In the genomic region with DNA sequence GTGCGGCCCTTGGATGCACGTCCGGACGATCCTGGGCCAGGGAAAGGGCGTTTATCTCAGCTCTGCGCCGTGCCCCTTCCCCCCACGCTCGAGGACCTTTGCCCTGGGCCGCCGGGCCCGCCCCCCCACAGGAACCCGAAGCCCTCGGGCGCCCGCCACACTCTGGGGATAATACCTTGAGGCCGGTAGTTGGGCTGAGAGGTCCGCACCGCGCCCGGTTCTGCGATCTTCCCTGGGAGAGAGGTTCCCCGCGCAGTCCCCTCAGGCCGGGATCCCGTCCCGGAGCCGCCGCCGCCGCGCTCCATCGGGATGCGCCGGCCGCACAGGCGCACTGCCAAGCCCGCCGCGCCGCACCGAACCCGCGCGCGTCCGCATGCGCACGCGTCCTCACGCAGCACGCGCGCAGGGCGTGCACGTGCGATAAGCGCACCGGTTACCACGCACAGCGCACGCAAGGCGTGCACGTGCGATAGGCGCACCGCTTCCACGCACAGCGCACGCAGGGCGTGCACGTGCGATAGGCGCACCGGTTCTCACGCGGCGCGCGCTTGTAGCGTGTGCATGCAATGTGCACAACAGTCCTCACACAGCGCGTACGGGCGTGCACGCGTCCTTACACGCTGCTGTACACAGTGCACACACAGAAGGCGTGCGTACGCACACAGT, we compare ENCODE assay signal across 8 cellular contexts. TPM values are rescaled to one million over a fixed set of nuclear protein-coding genes. Genes with fewer than 3 reads are reported as not detected.
DNase-seq lines count a peak whose midpoint lies in the region; ATAC-seq and TF ChIP-seq lines count a peak whose summit lies in the region.

A gene (minus strand): TSS at position 333 of the 666 bp plus-strand sequence. CDS start 28 bp downstream, at position 305.

- H3K36me3 ChIP-seq in HUES48 (ENCODE audit: control insufficient read depth, insufficient read depth, low read length) (no peaks in the 10 kb centered on the region), adipocyte (ENCODE audit: control insufficient read depth, insufficient read depth, low read length, severe bottlenecking) (no peaks in the 10 kb centered on the region), iPS-20b (ENCODE audit: insufficient read depth, low read depth, low read length) (no peaks in the 10 kb centered on the region), spleen (no peaks in the 10 kb centered on the region), MM.1S (replicated peaks; ENCODE audit: insufficient read depth, low read length) (no peaks in the 10 kb centered on the region)

- H3K4me1 ChIP-seq in HUES48 (ENCODE audit: control insufficient read depth, insufficient read depth, low read length) (no peaks in the 10 kb centered on the region; the same call in 1 of the 2 replicates), adipocyte (ENCODE audit: control insufficient read depth, insufficient read depth, low read length) (no peaks in the 10 kb centered on the region), iPS-20b (ENCODE audit: insufficient read depth, low read length) (peaks cover 3% of the 10 kb centered on the region; the same call in 1 of the 2 replicates), spleen (peaks cover 0 to 15% (median 6%) of the 10 kb centered on the region in 6 donors), MM.1S (ENCODE audit: low read length) (peaks cover 5% of the 10 kb centered on the region; the same call in 1 of the 2 replicates)

- no peaks in the 10 kb centered on the region for H3K79me2 ChIP-seq in MM.1S (ENCODE audit: low read length)

- no peak within 1 kb of the TSS for H3K27ac ChIP-seq in HUES48 (ENCODE audit: low read depth, low read length)
- no peak within 1 kb of the TSS for H3K27ac ChIP-seq in iPS-20b (ENCODE audit: low read length)
- H3K27ac ChIP-seq in spleen, result no peak within 1 kb of the TSS
- H3K27ac ChIP-seq in MM.1S (ENCODE audit: low read length), result no peak within 1 kb of the TSS

- DNase-seq in adipocyte (ENCODE audit: low read depth), result no peak
- DNase-seq in spleen, result no peak
- no peak for DNase-seq in NCI-H2171 (lab: John Stamatoyannopoulos, UW)
- no peak for DNase-seq in MM.1S

- TF ChIP-seq POLR2A in spleen (IDR thresholded peaks at IDR 0.05), result no peak

- H3K27me3 ChIP-seq in HUES48 (ENCODE audit: control insufficient read depth, insufficient read depth, low read length) (peaks cover 30% of the 10 kb centered on the region), adipocyte (replicated peaks; ENCODE audit: control insufficient read depth, insufficient read depth, low read length) (peaks cover 24% of the 10 kb centered on the region), iPS-20b (ENCODE audit: insufficient read depth, low read length) (peaks cover 34% of the 10 kb centered on the region), spleen (replicated peaks in 1 of 7) (peaks cover 0 to 26% (median 20%) of the 10 kb centered on the region in 7 donors), MM.1S (replicated peaks; ENCODE audit: insufficient read depth, low read length) (no peaks in the 10 kb centered on the region)

- no peak within 1 kb of the TSS for H3K4me2 ChIP-seq in MM.1S (ENCODE audit: low read depth, low read length)

- no peak within 1 kb of the TSS for H3K9ac ChIP-seq in HUES48 (ENCODE audit: low read depth, low read length)
- H3K9ac ChIP-seq in adipocyte (ENCODE audit: low read length), result no peak within 1 kb of the TSS
- no peak within 1 kb of the TSS for H3K9ac ChIP-seq in iPS-20b (ENCODE audit: low read depth, low read length)
- H3K9ac ChIP-seq in MM.1S (ENCODE audit: low read length), result no peak within 1 kb of the TSS

- ATAC-seq in HG02981 (IDR thresholded peaks at IDR 0.05; ENCODE audit: unreplicated experiment) (no peak), HG02798 (IDR thresholded peaks at IDR 0.05; ENCODE audit: poor library complexity, unreplicated experiment) (no peak)

- H3K9me2 ChIP-seq in MM.1S (replicated peaks; ENCODE audit: insufficient read depth, low read length), result no peaks in the 10 kb centered on the region

- H3K9me3 ChIP-seq in HUES48 (ENCODE audit: control insufficient read depth, insufficient read depth, low read length) (no peaks in the 10 kb centered on the region), adipocyte (ENCODE audit: control insufficient read depth, low read length) (peaks cover 8% of the 10 kb centered on the region), iPS-20b (ENCODE audit: insufficient read depth, low read depth, low read length) (no peaks in the 10 kb centered on the region), spleen (no peaks in the 10 kb centered on the region), MM.1S (replicated peaks; ENCODE audit: insufficient read depth, low read length) (no peaks in the 10 kb centered on the region)

- WGBS in spleen, 5 donors, result 23 to 51% (median 33%) methylated on average over 60 to 91 of the region's 91 CpGs; no CpG with 5 or more reads in 1 of the 5 donors

- H3F3A ChIP-seq in MM.1S (ENCODE audit: insufficient read depth, low read length), result no peaks in the 10 kb centered on the region

- TF ChIP-seq CTCF in spleen (IDR thresholded peaks at IDR 0.05 in 8 of 11, conservative IDR thresholded peaks at IDR 0.05 in 3 of 11), result no peak
- no peak for TF ChIP-seq CTCF in MM.1S (IDR thresholded peaks at IDR 0.05; ENCODE audit: low read length)

- H3K4me3 ChIP-seq in HUES48 (ENCODE audit: low read depth, low read length), result peak within 1 kb of the TSS; percentile 56
- H3K4me3 ChIP-seq in adipocyte (ENCODE audit: low read length), result peak within 1 kb of the TSS; percentile 60
- H3K4me3 ChIP-seq in iPS-20b (ENCODE audit: low read length), result peak within 1 kb of the TSS; percentile 50
- H3K4me3 ChIP-seq in spleen, result peak within 1 kb of the TSS in 7 of 8 donors; percentile 7 to 60 (median 27)
- H3K4me3 ChIP-seq in MM.1S (ENCODE audit: low read length), result no peak within 1 kb of the TSS

- H2AFZ ChIP-seq in MM.1S (ENCODE audit: low read length), result no peak within 1 kb of the TSS

- intact Hi-C loops in spleen (cut with DNase I; ENCODE audit: low total_unique reads), result no loop called here

- no peaks in the 10 kb centered on the region for H4K20me1 ChIP-seq in MM.1S (ENCODE audit: insufficient read depth, low read length)

RNA-seq across cellular contexts. Expression of the gene that starts here (rescaled TPM):
- under 1 TPM in 5 of 7 donors, not detected in 2; 0.27 to 0.67 (median 0.52) TPM for total RNA-seq in spleen
- polyA plus RNA-seq in spleen, result under 1 TPM in 2 of 3 donors, not detected in 1; 0.02 to 0.20 TPM
